In the genomic region with DNA sequence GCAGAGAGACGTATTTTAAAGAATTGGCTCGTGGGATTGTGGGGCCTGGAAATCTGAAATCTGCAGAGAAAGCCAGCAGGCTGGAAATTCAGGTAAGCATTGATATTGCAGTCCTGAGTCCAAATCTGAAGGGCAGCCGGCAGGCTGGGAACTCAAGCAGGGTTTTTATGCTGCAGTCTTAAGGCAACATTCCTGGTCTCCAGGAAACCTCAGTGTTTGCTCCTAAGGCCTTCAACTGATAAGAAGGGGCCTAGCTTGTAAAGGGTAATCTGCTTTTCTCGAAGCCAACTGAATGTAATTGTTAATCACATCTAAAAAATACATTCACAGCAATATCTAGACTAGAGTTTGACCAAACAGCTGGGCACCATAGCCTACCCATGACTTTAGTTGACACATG, we compare ENCODE assay signal across 27 cellular contexts.
A peak's percentile ranks its signal among the peaks of the same experiment; 100 is the strongest.
DNase-seq lines count a peak whose midpoint lies in the region; ATAC-seq and TF ChIP-seq lines count a peak whose summit lies in the region.
"Had no signal": no experiment of that assay in that cellular context is flagged by ENCODE, and none has a peak within 500 bp of the region (broad histone marks: within the 10 kb centered on the region; RNA-seq: fewer than 3 reads in every experiment).

No MANE protein-coding gene starts in this region.

- no peaks in the 10 kb centered on the region for H3K36me3 ChIP-seq in trophoblast cell (ENCODE audit: control insufficient read depth in 1 of 2, insufficient read depth in 2 of 2, low read length in 2 of 2)
- H3K36me3 ChIP-seq: BLaER1, thoracic aorta had no signal

- H3K4me2 ChIP-seq in trophoblast cell (ENCODE audit: low read length): no peak overlapping the region
- H3K4me2 ChIP-seq: BLaER1 had no signal

- no peaks in the 10 kb centered on the region for H3K9me3 ChIP-seq in trophoblast cell (ENCODE audit: insufficient read depth, low read depth, low read length)
- H3K9me3 ChIP-seq: BLaER1, thoracic aorta had no signal

- H2AK5ac ChIP-seq in trophoblast cell (ENCODE audit: low read length): no peak overlapping the region

- no peaks in the 10 kb centered on the region for H3K27me3 Mint-ChIP-seq in stimulated activated memory B cell treated with anti-CD40 and anti-IgM and Interleukin-4, amounts not matched to agents 10 μg/mL and 1 μg/mL and 100 μg/mL, for 72 hours
- H3K27me3 Mint-ChIP-seq: activated naive CD4-positive, alpha-beta T cell treated with anti-CD3 and anti-CD28 coated beads, Interleukin-2, amount 10 ng/mL, durations not matched to agents 7 days and 5 days had no signal

- ATAC-seq in HG03175 (IDR thresholded peaks at IDR 0.05; ENCODE audit: unreplicated experiment) (no peak), HG03354 (IDR thresholded peaks at IDR 0.05; ENCODE audit: poor library complexity, severe bottlenecking, unreplicated experiment) (no peak)
- ATAC-seq in stimulated activated memory B cell treated with anti-CD40 and anti-IgM and Interleukin-4, amounts not matched to agents 10 μg/mL and 1 μg/mL and 100 μg/mL, for 72 hours: no peak
- ATAC-seq: HCT116, WTC11 had no signal

- no peak overlapping the region for H3K4me3 Mint-ChIP-seq in stimulated activated memory B cell treated with anti-CD40 and anti-IgM and Interleukin-4, amounts not matched to agents 10 μg/mL and 1 μg/mL and 100 μg/mL, for 72 hours
- H3K4me3 Mint-ChIP-seq: activated naive CD4-positive, alpha-beta T cell treated with anti-CD3 and anti-CD28 coated beads, Interleukin-2, amount 10 ng/mL, durations not matched to agents 7 days and 5 days; activated T-helper 1 cell treated with anti-CD3 and anti-CD28 coated beads, Interleukin-12 subunit alpha, Interleukin-12 subunit beta, Interleukin-2, Interleukin-4 antibody, amounts not matched to agents 30 ng/mL and 10 ng/mL and 1 ng/mL, durations not matched to agents 14 hours and 24 hours and 36 hours; IgD-negative memory B cell; WTC11 had no signal

- no peak overlapping the region for H2BK12ac ChIP-seq in trophoblast cell (ENCODE audit: low read length)

- H3K4ac ChIP-seq in trophoblast cell (ENCODE audit: low read depth, low read length): no peak overlapping the region

- H3K27ac Mint-ChIP-seq in stimulated activated memory B cell treated with anti-CD40 and anti-IgM and Interleukin-4, amounts not matched to agents 10 μg/mL and 1 μg/mL and 100 μg/mL, for 72 hours: no peak overlapping the region
- H3K27ac Mint-ChIP-seq: activated naive CD4-positive, alpha-beta T cell treated with anti-CD3 and anti-CD28 coated beads, Interleukin-2, amount 10 ng/mL, durations not matched to agents 7 days and 5 days; activated T-helper 1 cell treated with anti-CD3 and anti-CD28 coated beads, Interleukin-12 subunit alpha, Interleukin-12 subunit beta, Interleukin-2, Interleukin-4 antibody, amounts not matched to agents 30 ng/mL and 10 ng/mL and 1 ng/mL, durations not matched to agents 14 hours and 24 hours and 36 hours; IgD-negative memory B cell; WTC11 had no signal

- H3K23ac ChIP-seq in trophoblast cell (ENCODE audit: low read length): no peak overlapping the region

- no peak overlapping the region for H2AFZ ChIP-seq in trophoblast cell (ENCODE audit: insufficient read depth, low read length, poor library complexity)

- H3K9ac ChIP-seq in trophoblast cell (ENCODE audit: low read length): no peak overlapping the region
- H3K9ac ChIP-seq: BLaER1 had no signal

- H3K18ac ChIP-seq in trophoblast cell (ENCODE audit: low read length): no peak overlapping the region

- H3K4me3 ChIP-seq in choroid plexus epithelial cell (ENCODE audit: low read depth, low read length) (no peak overlapping the region), trophoblast cell (ENCODE audit: low read depth, low read length) (no peak overlapping the region)
- H3K4me3 ChIP-seq: BLaER1, thoracic aorta had no signal

- H3K27ac ChIP-seq in trophoblast cell (ENCODE audit: low read depth, low read length): no peak overlapping the region
- H3K27ac ChIP-seq: BLaER1, thoracic aorta had no signal

- peaks cover 9 to 27% of the 10 kb centered on the region in 2 experiments for H3K4me1 ChIP-seq in trophoblast cell (ENCODE audit: control insufficient read depth in 1 of 2, insufficient read depth in 2 of 2, low read length in 2 of 2)
- H3K4me1 ChIP-seq: BLaER1 had no signal

- H2BK120ac ChIP-seq in trophoblast cell (ENCODE audit: insufficient read depth, low read length, poor library complexity): no peak overlapping the region

- no peak overlapping the region for H4K91ac ChIP-seq in trophoblast cell (ENCODE audit: low read depth, low read length)

- H4K12ac ChIP-seq in trophoblast cell (ENCODE audit: low read depth, low read length): no peak overlapping the region

- H3K79me1 ChIP-seq in trophoblast cell (ENCODE audit: low read length): peaks cover 18% of the 10 kb centered on the region

- TF ChIP-seq CTCF in choroid plexus epithelial cell (conservative IDR thresholded peaks at IDR 0.05; ENCODE audit: low read depth, low read length): no peak

- no peaks in the 10 kb centered on the region for H3K79me2 ChIP-seq in trophoblast cell (ENCODE audit: control insufficient read depth, insufficient read depth, low read length, poor library complexity)

- H3K9me3 Mint-ChIP-seq in stimulated activated memory B cell treated with anti-CD40 and anti-IgM and Interleukin-4, amounts not matched to agents 10 μg/mL and 1 μg/mL and 100 μg/mL, for 72 hours: no peaks in the 10 kb centered on the region
- H3K9me3 Mint-ChIP-seq: activated naive CD4-positive, alpha-beta T cell treated with anti-CD3 and anti-CD28 coated beads, Interleukin-2, amount 10 ng/mL, durations not matched to agents 7 days and 5 days; activated T-helper 1 cell treated with anti-CD3 and anti-CD28 coated beads, Interleukin-12 subunit alpha, Interleukin-12 subunit beta, Interleukin-2, Interleukin-4 antibody, amounts not matched to agents 30 ng/mL and 10 ng/mL and 1 ng/mL, durations not matched to agents 14 hours and 24 hours and 36 hours; IgD-negative memory B cell; WTC11 had no signal

- no CpG with 5 or more reads among the region's 4 CpGs for WGBS in trophoblast cell (ENCODE audit: extremely low coverage, insufficient coverage, insufficient read length)

- no peaks in the 10 kb centered on the region for H3K4me1 Mint-ChIP-seq in stimulated activated memory B cell treated with anti-CD40 and anti-IgM and Interleukin-4, amounts not matched to agents 10 μg/mL and 1 μg/mL and 100 μg/mL, for 72 hours
- H3K4me1 Mint-ChIP-seq: activated naive CD4-positive, alpha-beta T cell treated with anti-CD3 and anti-CD28 coated beads, Interleukin-2, amount 10 ng/mL, durations not matched to agents 7 days and 5 days; IgD-negative memory B cell had no signal

- no peak overlapping the region for H4K8ac ChIP-seq in trophoblast cell (ENCODE audit: low read depth, low read length)

- peak overlapping the region; percentile 53 for H2BK5ac ChIP-seq in trophoblast cell (ENCODE audit: low read depth, low read length, poor library complexity)

- DNase-seq in HT-29 (ENCODE audit: low spot score) (peak; percentile 38), choroid plexus epithelial cell (ENCODE audit: low read depth) (peak; percentile 76), iris pigment epithelial cell (ENCODE audit: low read depth) (peak; percentile 67), trophoblast cell (peak; percentile 33 to 78)
- no peak for DNase-seq in stimulated activated CD4-positive, alpha-beta T cell treated with anti-CD3 and anti-CD28 coated beads, Interleukin-2, amount 100 ng/mL, for 24 hours
- DNase-seq: activated CD4-positive, alpha-beta T cell treated with anti-CD3 and anti-CD28 coated beads, Interleukin-2, amount 50 U/mL, for 1 hour; activated naive CD4-positive, alpha-beta T cell treated with anti-CD3 and anti-CD28 coated beads, Interleukin-2, amount 10 ng/mL, durations not matched to agents 7 days and 5 days; amygdala; caudate nucleus; dermis blood vessel endothelial cell; head of caudate nucleus; NCI-H1092 treated with DMSO at 0.1 percent for 48 hours; NCI-H2029; NCI-H446; SHP77 treated with DMSO at 0.1 percent for 48 hours; stimulated activated CD4-positive, alpha-beta T cell treated with anti-CD3 and anti-CD28 coated beads, Interleukin-2, amount 100 ng/mL, for 48 hours; stimulated activated naive CD4-positive, alpha-beta T cell treated with Interleukin-2 at 50 U/mL for 16 hours; T-helper 9 cell had no signal

- no peaks in the 10 kb centered on the region for H3K27me3 ChIP-seq in trophoblast cell (ENCODE audit: insufficient read depth, low read length)
- H3K27me3 ChIP-seq: BLaER1 had no signal

- H3K36me3 Mint-ChIP-seq in stimulated activated memory B cell treated with anti-CD40 and anti-IgM and Interleukin-4, amounts not matched to agents 10 μg/mL and 1 μg/mL and 100 μg/mL, for 72 hours: no peaks in the 10 kb centered on the region
- H3K36me3 Mint-ChIP-seq: activated naive CD4-positive, alpha-beta T cell treated with anti-CD3 and anti-CD28 coated beads, Interleukin-2, amount 10 ng/mL, durations not matched to agents 7 days and 5 days; WTC11 had no signal

- H3K14ac ChIP-seq in trophoblast cell (ENCODE audit: low read length): no peak overlapping the region

Comparison
In these comparisons a context has a peak if more than half of its experiments do, and no peak if none do; other contexts are left out.
1. DNase-seq: peak in HT-29 (single experiment), choroid plexus epithelial cell (single experiment), iris pigment epithelial cell (single experiment) and trophoblast cell (2 of 2); none in stimulated activated CD4-positive, alpha-beta T cell treated with anti-CD3 and anti-CD28 coated beads, Interleukin-2, amount 100 ng/mL, for 24 hours (0 of 2).